In the genomic region with DNA sequence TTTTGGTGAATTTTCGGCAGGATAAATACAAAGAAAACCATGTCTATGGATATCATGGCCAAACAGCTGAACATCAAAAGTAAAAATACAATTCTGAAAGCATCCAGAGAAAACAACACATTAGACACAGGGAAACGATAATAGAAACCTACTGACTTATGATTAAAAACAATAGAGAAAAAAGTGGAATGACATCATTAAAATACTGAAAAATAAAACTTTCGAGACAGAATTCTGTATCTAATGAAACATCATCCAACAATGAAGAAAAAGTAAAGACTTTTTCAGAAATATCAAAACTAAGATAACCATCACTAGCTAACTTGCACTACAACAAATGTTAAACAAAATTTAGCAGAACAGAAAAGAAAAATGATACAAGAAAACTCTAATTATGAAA, we compare ENCODE assay signal across 37 cellular contexts.
"Had no signal": no experiment of that assay in that cellular context is flagged by ENCODE, and none has a peak within 500 bp of the region (broad histone marks: within the 10 kb centered on the region; RNA-seq: fewer than 3 reads in every experiment).

No MANE protein-coding gene starts in this region.

- ATAC-seq: activated CD8-positive, alpha-beta T cell treated with anti-CD3 and anti-CD28 coated beads for 36 hours; activated T-cell treated with anti-CD3 and anti-CD28 coated beads, Interleukin-2, amount 50 U/mL, for 4 hours; activated T-cell treated with anti-CD3 and anti-CD28 coated beads, Interleukin-2, amount 50 U/mL, for 72 hours had no signal

- H3K4me1 ChIP-seq: ascending aorta had no signal

- H3K27me3 Mint-ChIP-seq: activated B cell treated with CpG ODN at 0.5 μM for 24 hours; activated CD4-positive, alpha-beta memory T cell treated with anti-CD3 and anti-CD28 coated beads for 36 hours; activated CD4-positive, alpha-beta T cell treated with anti-CD3 and anti-CD28 coated beads, Interleukin-2, amount 10 ng/mL, durations not matched to agents 24 days and 14 days; activated CD8-positive, alpha-beta T cell treated with anti-CD3 and anti-CD28 coated beads for 36 hours; activated naive CD4-positive, alpha-beta T cell treated with anti-CD3 and anti-CD28 coated beads, Interleukin-2, amount 10 ng/mL, durations not matched to agents 7 days and 5 days; activated naive CD4-positive, alpha-beta T cell treated with anti-CD3 and anti-CD28 coated beads, Interleukin-2, amount 50 U/mL, for 24 hours; activated naive CD8-positive, alpha-beta T cell; brain; central memory CD8-positive, alpha-beta T cell had no signal

- H3K27ac Mint-ChIP-seq: activated B cell treated with CpG ODN at 0.5 μM for 24 hours; activated CD4-positive, alpha-beta memory T cell treated with anti-CD3 and anti-CD28 coated beads for 36 hours; activated CD4-positive, alpha-beta T cell treated with anti-CD3 and anti-CD28 coated beads, Interleukin-2, amount 10 ng/mL, durations not matched to agents 24 days and 14 days; activated CD8-positive, alpha-beta T cell treated with anti-CD3 and anti-CD28 coated beads for 36 hours; activated naive CD4-positive, alpha-beta T cell treated with anti-CD3 and anti-CD28 coated beads, Interleukin-2, amount 10 ng/mL, durations not matched to agents 7 days and 5 days; activated naive CD4-positive, alpha-beta T cell treated with anti-CD3 and anti-CD28 coated beads, Interleukin-2, amount 50 U/mL, for 24 hours; activated naive CD8-positive, alpha-beta T cell; activated T-helper 1 cell treated with anti-CD3 and anti-CD28 coated beads, Interleukin-12 subunit alpha, Interleukin-12 subunit beta, Interleukin-2, Interleukin-4 antibody, amounts not matched to agents 30 ng/mL and 10 ng/mL and 1 ng/mL, durations not matched to agents 14 hours and 24 hours and 36 hours; activated T-helper 2 cell treated with anti-CD3 and anti-CD28 coated beads, Interferon-gamma antibody, Interleukin-2, Interleukin-4, amounts not matched to agents 10 μg/mL and 5 μg/mL and 100 μg/mL, durations not matched to agents 14 hours and 24 hours and 36 hours; brain; T-helper 1 cell treated with Interleukin-12 subunit alpha and Interleukin-12 subunit beta and Interleukin-4 antibody, amounts not matched to agents 30 μg/mL and 1 μg/mL, for 36 hours; T-helper 2 cell treated with Interferon-gamma antibody and Interleukin-4, amounts not matched to agents 5 μg/mL and 100 μg/mL, for 36 hours had no signal

- DNase-seq: activated B cell treated with CpG ODN at 0.5 μM for 24 hours; activated CD4-positive, alpha-beta memory T cell treated with anti-CD3 and anti-CD28 coated beads for 36 hours; activated CD4-positive, alpha-beta T cell treated with anti-CD3 and anti-CD28 coated beads for 4 hours; activated CD4-positive, alpha-beta T cell treated with anti-CD3 and anti-CD28 coated beads, Interleukin-2, amount 10 ng/mL, durations not matched to agents 24 days and 14 days; activated CD4-positive, alpha-beta T cell treated with anti-CD3 and anti-CD28 coated beads, Interleukin-2, amount 50 U/mL, for 1 hour; activated CD4-positive, alpha-beta T cell treated with anti-CD3 and anti-CD28 coated beads, Interleukin-2, amount 50 U/mL, for 4 hours; activated CD4-positive, CD25-positive, alpha-beta regulatory T cell treated with anti-CD3 and anti-CD28 coated beads, Interleukin-2, amount 50 U/mL, for 72 hours; activated CD8-positive, alpha-beta memory T cell treated with anti-CD3 and anti-CD28 coated beads, Interleukin-2, amount 50 U/mL, for 4 hours; activated CD8-positive, alpha-beta T cell treated with anti-CD3 and anti-CD28 coated beads for 36 hours; activated effector memory CD4-positive, alpha-beta T cell treated with Interleukin-2 at 50 U/mL for 16 hours; activated gamma-delta T cell; activated naive CD4-positive, alpha-beta T cell treated with anti-CD3 and anti-CD28 coated beads, Interleukin-2, amount 10 ng/mL, durations not matched to agents 7 days and 5 days; activated naive CD4-positive, alpha-beta T cell treated with Interleukin-2 at 50 U/mL for 16 hours; activated T-cell treated with anti-CD3 and anti-CD28 coated beads for 4 hours; activated T-cell treated with anti-CD3 and anti-CD28 coated beads, Interleukin-2, amount 50 U/mL, for 1 hour; activated T-cell treated with anti-CD3 and anti-CD28 coated beads, Interleukin-2, amount 50 U/mL, for 4 hours; activated T-cell treated with anti-CD3 and anti-CD28 coated beads, Interleukin-2, amount 50 U/mL, for 72 hours; amygdala; anterior cingulate cortex; caudate nucleus; cerebellar nuclear complex; T-helper 1 cell; T-helper 2 cell; T-helper 9 cell had no signal

- H3K4me3 ChIP-seq: ascending aorta, cardiac muscle cell had no signal

- H3K36me3 ChIP-seq: ascending aorta, cardiac muscle cell had no signal

- H3K27ac ChIP-seq: ascending aorta, cardiac muscle cell, VCaP had no signal

- H3K9me3 Mint-ChIP-seq: central memory CD8-positive, alpha-beta T cell had no signal

- H3K4me3 Mint-ChIP-seq: activated B cell treated with CpG ODN at 0.5 μM for 24 hours; activated CD4-positive, alpha-beta memory T cell treated with anti-CD3 and anti-CD28 coated beads for 36 hours; activated CD4-positive, alpha-beta T cell treated with anti-CD3 and anti-CD28 coated beads, Interleukin-2, amount 10 ng/mL, durations not matched to agents 24 days and 14 days; activated CD8-positive, alpha-beta T cell treated with anti-CD3 and anti-CD28 coated beads for 36 hours; activated naive CD4-positive, alpha-beta T cell treated with anti-CD3 and anti-CD28 coated beads, Interleukin-2, amount 10 ng/mL, durations not matched to agents 7 days and 5 days; activated naive CD4-positive, alpha-beta T cell treated with anti-CD3 and anti-CD28 coated beads, Interleukin-2, amount 50 U/mL, for 24 hours; activated naive CD8-positive, alpha-beta T cell; activated T-cell treated with anti-CD3 and anti-CD28 coated beads, Interleukin-2, amount 50 U/mL, for 4 hours; activated T-helper 1 cell treated with anti-CD3 and anti-CD28 coated beads, Interleukin-12 subunit alpha, Interleukin-12 subunit beta, Interleukin-2, Interleukin-4 antibody, amounts not matched to agents 30 ng/mL and 10 ng/mL and 1 ng/mL, durations not matched to agents 14 hours and 24 hours and 36 hours; brain; central memory CD8-positive, alpha-beta T cell; T-helper 1 cell treated with Interleukin-12 subunit alpha and Interleukin-12 subunit beta and Interleukin-4 antibody, amounts not matched to agents 30 μg/mL and 1 μg/mL, for 36 hours; T-helper 2 cell treated with Interferon-gamma antibody and Interleukin-4, amounts not matched to agents 5 μg/mL and 100 μg/mL, for 36 hours had no signal

- FAIRE-seq: bronchial epithelial cell, TTC549 had no signal

- H3K27me3 ChIP-seq: ascending aorta, cardiac muscle cell had no signal

- H3K4me1 Mint-ChIP-seq: activated B cell treated with CpG ODN at 0.5 μM for 24 hours, brain had no signal
